8 cellular contexts compared by ENCODE assay signal in genomic region chr7:73622909-73623797, GRCh38. TPM values are rescaled to one million over a fixed set of nuclear protein-coding genes. Genes with fewer than 3 reads are reported as not detected.
DNase-seq lines count a peak whose midpoint lies in the region; ATAC-seq and TF ChIP-seq lines count a peak whose summit lies in the region.

No MANE protein-coding gene starts in this region.

- peaks cover 25% of the 10 kb centered on the region for H3K4me1 ChIP-seq in left ventricle myocardium inferior
- H3K4me1 ChIP-seq in foreskin keratinocyte: no peaks in the 10 kb centered on the region

- H3K27ac ChIP-seq in left ventricle myocardium inferior (replicated peaks) (no peak overlapping the region), foreskin keratinocyte (no peak overlapping the region)

- no peaks in the 10 kb centered on the region for H3K36me3 ChIP-seq in left ventricle myocardium inferior

- peaks cover 75% of the 10 kb centered on the region for H3K27me3 ChIP-seq in left ventricle myocardium inferior (ENCODE audit: low read depth)
- H3K27me3 ChIP-seq in foreskin keratinocyte: peaks cover 47% of the 10 kb centered on the region

- DNase-seq in GF-D8 (lab: John Stamatoyannopoulos, UW): peak; percentile 71
- peak; percentile 95 for DNase-seq in OCI-M1 (lab: John Stamatoyannopoulos, UW)
- peak; percentile 48 for DNase-seq in left ventricle myocardium inferior
- DNase-seq in posterior vena cava (ENCODE audit: low spot score): peak; percentile 88
- no peak for DNase-seq in activated CD4-positive, CD25-positive, alpha-beta regulatory T cell (lab: John Stamatoyannopoulos, UW)
- no peak for DNase-seq in foreskin keratinocyte
- DNase-seq in NCI-H82 treated with DMSO at 0.1 percent for 48 hours (lab: John Stamatoyannopoulos, UW; ENCODE audit: unreplicated experiment): no peak

- intact Hi-C loops in left ventricle myocardium inferior (cut with micrococcal nuclease) (no loop called here), posterior vena cava (cut with DNase I) (no loop called here)

- peak overlapping the region; percentile 68 for H3K4me3 ChIP-seq in left ventricle myocardium inferior

- no peak for ATAC-seq in HG03469 (IDR thresholded peaks at IDR 0.05; ENCODE audit: unreplicated experiment)
- no peak for ATAC-seq in foreskin keratinocyte

- H3K9me3 ChIP-seq in left ventricle myocardium inferior (replicated peaks): no peaks in the 10 kb centered on the region

- TF ChIP-seq CTCF in left ventricle myocardium inferior (IDR thresholded peaks at IDR 0.05; ENCODE audit: borderline replicate concordance) (no peak), foreskin keratinocyte (conservative IDR thresholded peaks at IDR 0.05) (no peak)

RNA-seq across cellular contexts. Expression of gene MLXIPL, which starts 1.2 kb away (rescaled TPM):
- 0.41 TPM for total RNA-seq in left ventricle myocardium inferior
- total RNA-seq in posterior vena cava: 10 to 100 TPM in 1 of 2 donors, 1 to 10 TPM in 1; 3.3 to 14.0 TPM
- total RNA-seq in foreskin keratinocyte: 0.32 and 0.61 TPM in 2 replicates
- 0.31 and 1.3 TPM in 2 replicates for polyA plus RNA-seq in foreskin keratinocyte

RNA-seq across cellular contexts. Expression of gene VPS37D, which starts 44.5 kb away (rescaled TPM):
- total RNA-seq in left ventricle myocardium inferior: 3.1 TPM
- 1 to 10 TPM; 1.2 to 2.0 TPM for total RNA-seq in posterior vena cava
- 1.4 and 2.1 TPM in 2 replicates for total RNA-seq in foreskin keratinocyte
- polyA plus RNA-seq in foreskin keratinocyte: 1.4 and 2.5 TPM in 2 replicates

RNA-seq across cellular contexts. Expression of gene TBL2, which starts 44.8 kb away (rescaled TPM):
- total RNA-seq in left ventricle myocardium inferior (9.6 TPM), posterior vena cava (10 to 100 TPM; 21.7 to 24.4 TPM), foreskin keratinocyte (31.0 and 37.7 TPM in 2 replicates)
- 23.0 and 25.0 TPM in 2 replicates for polyA plus RNA-seq in foreskin keratinocyte

Comparison
In these comparisons a context has a peak if more than half of its experiments do, and no peak if none do; other contexts are left out.
1. DNase-seq: peak in GF-D8 (single experiment), OCI-M1 (single experiment), left ventricle myocardium inferior (single experiment) and posterior vena cava (single experiment); none in activated CD4-positive, CD25-positive, alpha-beta regulatory T cell (0 of 4), foreskin keratinocyte (0 of 2) and NCI-H82 treated with DMSO at 0.1 percent for 48 hours (single experiment).